Comparison of ENCODE assay signal across 8 cellular contexts in the genomic region with DNA sequence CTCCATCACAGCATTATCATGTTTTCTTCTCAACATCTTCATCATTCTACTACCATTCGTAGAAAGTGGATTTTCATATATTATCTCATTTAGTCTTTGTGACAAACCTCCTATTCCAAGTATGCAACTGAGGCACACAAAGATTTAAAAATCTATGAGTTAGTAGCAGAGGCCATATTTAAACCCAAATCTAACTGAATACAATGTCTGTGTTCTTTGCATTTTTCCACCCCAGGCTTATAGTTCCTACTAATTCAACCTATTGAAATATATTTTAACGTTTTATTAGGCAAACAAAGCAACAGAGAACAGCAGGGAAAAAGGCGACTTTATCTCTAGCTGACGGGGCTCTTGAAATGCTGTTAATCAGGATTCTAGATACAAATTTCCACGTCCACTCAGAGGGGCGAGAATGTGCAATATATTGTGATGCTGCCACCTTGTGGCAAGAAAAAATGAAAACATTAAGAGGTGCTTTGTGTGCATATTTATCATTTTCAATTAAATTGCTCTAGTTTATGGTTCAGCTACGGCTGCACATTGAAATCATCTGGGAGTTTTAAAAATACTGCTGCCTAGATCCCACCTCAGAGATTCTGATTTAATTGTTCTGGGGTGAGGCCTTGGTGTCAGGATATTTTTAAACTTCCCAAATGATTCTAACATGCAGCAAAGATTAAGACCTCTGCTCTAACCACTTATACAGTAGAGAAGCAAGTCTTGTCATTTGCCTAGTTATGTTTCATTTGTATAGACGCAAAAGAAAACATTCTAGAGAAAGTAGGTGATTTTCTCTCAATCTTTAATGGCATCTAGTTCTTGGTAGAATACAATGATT.
A peak's percentile ranks its signal among the peaks of the same experiment; 100 is the strongest.
DNase-seq lines count a peak whose midpoint lies in the region; ATAC-seq and TF ChIP-seq lines count a peak whose summit lies in the region.

No MANE protein-coding gene starts in this region.

- no peak overlapping the region for H3K4me3 Mint-ChIP-seq in activated T-cell treated with anti-CD3 and anti-CD28 coated beads, Interleukin-2, amount 50 U/mL, for 72 hours

- H3K9ac ChIP-seq in adipocyte (ENCODE audit: low read length) = peak overlapping the region; percentile 60

- no peak for TF ChIP-seq POLR2A in suprapubic skin (IDR thresholded peaks at IDR 0.05)

- no peaks in the 10 kb centered on the region for H3K9me3 Mint-ChIP-seq in activated T-cell treated with anti-CD3 and anti-CD28 coated beads, Interleukin-2, amount 50 U/mL, for 72 hours

- H3K4me3 ChIP-seq in adipocyte (ENCODE audit: low read length) (peak overlapping the region; percentile 11), suprapubic skin (no peak overlapping the region)

- H3K4me1 ChIP-seq in adipocyte (ENCODE audit: control insufficient read depth, insufficient read depth, low read length) = peaks cover 8% of the 10 kb centered on the region
- H3K4me1 ChIP-seq in suprapubic skin = peaks cover 2% of the 10 kb centered on the region

- H3K9me3 ChIP-seq in adipocyte (ENCODE audit: control insufficient read depth, low read length) = no peaks in the 10 kb centered on the region
- H3K9me3 ChIP-seq in suprapubic skin = no peaks in the 10 kb centered on the region

- peak; percentile 33 to 52 for TF ChIP-seq CTCF in suprapubic skin (IDR thresholded peaks at IDR 0.05)

- no peaks in the 10 kb centered on the region for H3K36me3 Mint-ChIP-seq in activated T-cell treated with anti-CD3 and anti-CD28 coated beads, Interleukin-2, amount 50 U/mL, for 72 hours (ENCODE audit: insufficient read depth in 2 of 2)

- H3K4me1 Mint-ChIP-seq in activated T-cell treated with anti-CD3 and anti-CD28 coated beads, Interleukin-2, amount 50 U/mL, for 72 hours (ENCODE audit: low read depth) = no peaks in the 10 kb centered on the region

- peak; percentile 6 to 12 for DNase-seq in activated T-cell treated with anti-CD3 and anti-CD28 coated beads, Interleukin-2, amount 50 U/mL, for 72 hours
- no peak for DNase-seq in activated T-cell treated with anti-CD3 and anti-CD28 coated beads, Interleukin-2, amount 50 U/mL, for 48 hours
- DNase-seq in NCI-H2196 treated with DMSO at 0.1 percent for 48 hours (lab: John Stamatoyannopoulos, UW; ENCODE audit: unreplicated experiment) (peak; percentile 5), adipocyte (ENCODE audit: low read depth) (peak; percentile 90), iPS-NIHi11 (ENCODE audit: low spot score) (peak; percentile 19), suprapubic skin (ENCODE audit: low spot score in 2 of 2) (no peak), cortex of kidney (lab: John Stamatoyannopoulos, UW) (no peak)

- no peak overlapping the region for H3K27ac Mint-ChIP-seq in activated T-cell treated with anti-CD3 and anti-CD28 coated beads, Interleukin-2, amount 50 U/mL, for 72 hours

- no peaks in the 10 kb centered on the region for H3K27me3 ChIP-seq in adipocyte (replicated peaks; ENCODE audit: control insufficient read depth, insufficient read depth, low read length)
- H3K27me3 ChIP-seq in suprapubic skin = no peaks in the 10 kb centered on the region

- no peak for ATAC-seq in activated T-cell treated with anti-CD3 and anti-CD28 coated beads, Interleukin-2, amount 50 U/mL, for 72 hours (replicated peaks in 1 of 2)
- peak; percentile 70 for ATAC-seq in HG02678 (IDR thresholded peaks at IDR 0.05; ENCODE audit: unreplicated experiment)

- H3K27ac ChIP-seq in suprapubic skin = no peak overlapping the region

- no peaks in the 10 kb centered on the region for H3K27me3 Mint-ChIP-seq in activated T-cell treated with anti-CD3 and anti-CD28 coated beads, Interleukin-2, amount 50 U/mL, for 72 hours (ENCODE audit: low read depth)

- TF ChIP-seq EP300 in suprapubic skin (IDR thresholded peaks at IDR 0.05) = no peak

- no peaks in the 10 kb centered on the region for H3K36me3 ChIP-seq in adipocyte (ENCODE audit: control insufficient read depth, insufficient read depth, low read length, severe bottlenecking)
- H3K36me3 ChIP-seq in suprapubic skin = no peaks in the 10 kb centered on the region

- WGBS in suprapubic skin = 21% methylated on average over 8 of the region's 8 CpGs

Comparison
In these comparisons a context has a peak if more than half of its experiments do, and no peak if none do; other contexts are left out.
1. DNase-seq: peak in activated T-cell treated with anti-CD3 and anti-CD28 coated beads, Interleukin-2, amount 50 U/mL, for 72 hours (2 of 2), NCI-H2196 treated with DMSO at 0.1 percent for 48 hours (single experiment), adipocyte (single experiment) and iPS-NIHi11 (single experiment); none in activated T-cell treated with anti-CD3 and anti-CD28 coated beads, Interleukin-2, amount 50 U/mL, for 48 hours (0 of 2), suprapubic skin (0 of 2) and cortex of kidney (single experiment).